20 cellular contexts compared by ENCODE assay signal in genomic region chr21:44549525-44550211, GRCh38. TPM values are rescaled to one million over a fixed set of nuclear protein-coding genes. Genes with fewer than 3 reads are reported as not detected.
DNase-seq lines count a peak whose midpoint lies in the region; ATAC-seq, FAIRE-seq and TF ChIP-seq lines count a peak whose summit lies in the region.
"Had no signal": no experiment of that assay in that cellular context is flagged by ENCODE, and none has a peak within 500 bp of the region (broad histone marks: within the 10 kb centered on the region; RNA-seq: fewer than 3 reads in every experiment).

No MANE protein-coding gene starts in this region.

- CTCF ChIA-PET in activated CD8-positive, alpha-beta T cell treated with anti-CD3 and anti-CD28 coated beads, Interleukin-2, amount 10 ng/mL, durations not matched to agents 7 days and 5 days (lab: Charles Lee) = no interaction called here

- POLR2A ChIA-PET in activated CD8-positive, alpha-beta T cell treated with anti-CD3 and anti-CD28 coated beads, Interleukin-2, amount 10 ng/mL, durations not matched to agents 7 days and 5 days (lab: Charles Lee) = no interaction called here

- peaks cover 19% of the 10 kb centered on the region for H3K36me3 Mint-ChIP-seq in GM23338 (ENCODE audit: low read depth)
- peaks cover 26% of the 10 kb centered on the region for H3K36me3 Mint-ChIP-seq in activated CD8-positive, alpha-beta T cell treated with anti-CD3 and anti-CD28 coated beads, Interleukin-2, amount 10 ng/mL, durations not matched to agents 7 days and 5 days (ENCODE audit: low read depth)

- H3K18ac ChIP-seq in trophoblast cell (ENCODE audit: low read length) = no peak overlapping the region

- no peak overlapping the region for H3K23ac ChIP-seq in trophoblast cell (ENCODE audit: low read length)

- H3K4me2 ChIP-seq in GM23338 (no peak overlapping the region), trophoblast cell (ENCODE audit: low read length) (no peak overlapping the region)

- H3K4me3 Mint-ChIP-seq in GM23338 = no peak overlapping the region
- no peak overlapping the region for H3K4me3 Mint-ChIP-seq in activated CD8-positive, alpha-beta T cell treated with anti-CD3 and anti-CD28 coated beads, Interleukin-2, amount 10 ng/mL, durations not matched to agents 7 days and 5 days
- H3K4me3 Mint-ChIP-seq: activated naive CD8-positive, alpha-beta T cell treated with anti-CD3 and anti-CD28 coated beads, Interleukin-2, amount 10 ng/mL, durations not matched to agents 7 days and 5 days; HFFc6 had no signal

- DNase-seq in GM23338 (ENCODE audit: low spot score) (peak; percentile 42), kidney (peak; percentile 52), trophoblast cell (no peak)
- DNase-seq in activated CD8-positive, alpha-beta memory T cell treated with anti-CD3 and anti-CD28 coated beads, Interleukin-2, amount 50 U/mL, for 4 hours = peak; percentile 4
- DNase-seq in activated CD8-positive, alpha-beta T cell treated with anti-CD3 and anti-CD28 coated beads, Interleukin-2, amount 10 ng/mL, durations not matched to agents 7 days and 5 days = no peak
- DNase-seq: activated naive CD8-positive, alpha-beta T cell treated with anti-CD3 and anti-CD28 coated beads, Interleukin-2, amount 10 ng/mL, durations not matched to agents 7 days and 5 days; activated T-cell treated with anti-CD3 and anti-CD28 coated beads for 4 hours; central memory CD4-positive, alpha-beta T cell; heart right ventricle; HFFc6; NCI-H2029; NCI-H748 treated with DMSO at 0.1 percent for 48 hours; nucleus accumbens; small intestine; SW 1271 had no signal

- no peaks in the 10 kb centered on the region for H4K20me1 ChIP-seq in GM23338 (replicated peaks; ENCODE audit: insufficient read depth)

- H2BK5ac ChIP-seq in trophoblast cell (ENCODE audit: low read depth, low read length, poor library complexity) = no peak overlapping the region

- peaks cover 20% of the 10 kb centered on the region for H3K27me3 Mint-ChIP-seq in GM23338 (ENCODE audit: insufficient read depth, low read depth, poor library complexity)
- peaks cover 1% of the 10 kb centered on the region for H3K27me3 Mint-ChIP-seq in activated CD8-positive, alpha-beta T cell treated with anti-CD3 and anti-CD28 coated beads, Interleukin-2, amount 10 ng/mL, durations not matched to agents 7 days and 5 days (ENCODE audit: low read depth)

- H2AFZ ChIP-seq in GM23338 = no peak overlapping the region
- H2AFZ ChIP-seq in trophoblast cell (ENCODE audit: insufficient read depth, low read length, poor library complexity) = no peak overlapping the region

- peak overlapping the region; percentile 44 for H4K91ac ChIP-seq in trophoblast cell (ENCODE audit: low read depth, low read length)

- H3K9me3 Mint-ChIP-seq in GM23338 = peaks cover 15% of the 10 kb centered on the region
- peaks cover 26% of the 10 kb centered on the region for H3K9me3 Mint-ChIP-seq in activated CD8-positive, alpha-beta T cell treated with anti-CD3 and anti-CD28 coated beads, Interleukin-2, amount 10 ng/mL, durations not matched to agents 7 days and 5 days (ENCODE audit: insufficient read depth)

- no peak overlapping the region for H3K14ac ChIP-seq in trophoblast cell (ENCODE audit: low read length)

- H3K9me2 ChIP-seq in GM23338 (ENCODE audit: insufficient read depth) = no peaks in the 10 kb centered on the region

- TF ChIP-seq CTCF in GM23338 (conservative IDR thresholded peaks at IDR 0.05; ENCODE audit: low read depth in 2 of 2) = peak; percentile 18 to 44; a peak in 2 of 4 replicates
- TF ChIP-seq CTCF in kidney (IDR thresholded peaks at IDR 0.05; ENCODE audit: borderline replicate concordance, extremely low read depth, insufficient read depth) = no peak

- H3K4me1 Mint-ChIP-seq in GM23338 = peaks cover 47% of the 10 kb centered on the region
- peaks cover 21% of the 10 kb centered on the region for H3K4me1 Mint-ChIP-seq in activated CD8-positive, alpha-beta T cell treated with anti-CD3 and anti-CD28 coated beads, Interleukin-2, amount 10 ng/mL, durations not matched to agents 7 days and 5 days (ENCODE audit: low read depth)

- H2BK12ac ChIP-seq in trophoblast cell (ENCODE audit: low read length) = peak overlapping the region; percentile 10

- H3F3A ChIP-seq in GM23338 (replicated peaks; ENCODE audit: low read depth) = no peaks in the 10 kb centered on the region

- no peak overlapping the region for H3K4ac ChIP-seq in trophoblast cell (ENCODE audit: low read depth, low read length)

- H3K9ac ChIP-seq in kidney (ENCODE audit: low read length in 2 of 2) (no peak overlapping the region), trophoblast cell (ENCODE audit: low read length) (no peak overlapping the region)

- no peaks in the 10 kb centered on the region for H3K79me2 ChIP-seq in GM23338 (replicated peaks; ENCODE audit: insufficient read depth)
- no peaks in the 10 kb centered on the region for H3K79me2 ChIP-seq in trophoblast cell (ENCODE audit: control insufficient read depth, insufficient read depth, low read length, poor library complexity)

- no peaks in the 10 kb centered on the region for H3K9me3 ChIP-seq in kidney (ENCODE audit: control insufficient read depth in 1 of 2, low read length in 2 of 2)
- peaks cover 8% of the 10 kb centered on the region for H3K9me3 ChIP-seq in trophoblast cell (ENCODE audit: insufficient read depth, low read depth, low read length)

- no peak overlapping the region for H2BK120ac ChIP-seq in trophoblast cell (ENCODE audit: insufficient read depth, low read length, poor library complexity)

- H3K79me1 ChIP-seq in trophoblast cell (ENCODE audit: low read length) = peaks cover 11% of the 10 kb centered on the region

- H3K27ac ChIP-seq in GM23338 (ENCODE audit: low read depth) (peak overlapping the region; percentile 88), kidney (ENCODE audit: low read depth in 2 of 2, low read length in 2 of 2) (no peak overlapping the region), trophoblast cell (ENCODE audit: low read depth, low read length) (no peak overlapping the region)
- H3K27ac ChIP-seq: heart right ventricle, VCaP had no signal

- no peak overlapping the region for H4K12ac ChIP-seq in trophoblast cell (ENCODE audit: low read depth, low read length)

- no peaks in the 10 kb centered on the region; the same call in 1 of the 2 replicates for H3K36me3 ChIP-seq in GM23338 (ENCODE audit: insufficient read depth)
- no peaks in the 10 kb centered on the region for H3K36me3 ChIP-seq in kidney (ENCODE audit: control insufficient read depth in 1 of 2, insufficient read depth in 2 of 2, low read length in 2 of 2)
- peaks cover 0 to 2% of the 10 kb centered on the region in 2 experiments for H3K36me3 ChIP-seq in trophoblast cell (ENCODE audit: control insufficient read depth in 1 of 2, insufficient read depth in 2 of 2, low read length in 2 of 2)
- H3K36me3 ChIP-seq: heart right ventricle had no signal

- no peak overlapping the region for H4K8ac ChIP-seq in trophoblast cell (ENCODE audit: low read depth, low read length)

- intact Hi-C loops in kidney (cut with DNase I) = no loop called here

- H3K27ac Mint-ChIP-seq in GM23338 = peak overlapping the region; percentile 95
- no peak overlapping the region for H3K27ac Mint-ChIP-seq in activated CD8-positive, alpha-beta T cell treated with anti-CD3 and anti-CD28 coated beads, Interleukin-2, amount 10 ng/mL, durations not matched to agents 7 days and 5 days
- H3K27ac Mint-ChIP-seq: HFFc6 had no signal

- H3K4me1 ChIP-seq in GM23338 (ENCODE audit: insufficient read depth) = peaks cover 25% of the 10 kb centered on the region
- H3K4me1 ChIP-seq in kidney (ENCODE audit: control insufficient read depth in 1 of 2, insufficient read depth in 1 of 2, low read depth in 1 of 2, low read length in 2 of 2) = no peaks in the 10 kb centered on the region
- H3K4me1 ChIP-seq in trophoblast cell (ENCODE audit: control insufficient read depth in 1 of 2, insufficient read depth in 2 of 2, low read length in 2 of 2) = peaks cover 0 to 10% of the 10 kb centered on the region in 2 experiments
- H3K4me1 ChIP-seq: heart right ventricle had no signal

- no peak for FAIRE-seq in kidney (lab: Jason Lieb, UNC)
- FAIRE-seq: small intestine had no signal

- WGBS in trophoblast cell (ENCODE audit: extremely low coverage, insufficient coverage, insufficient read length) = no CpG with 5 or more reads among the region's 25 CpGs

- no peak overlapping the region for H2AK5ac ChIP-seq in trophoblast cell (ENCODE audit: low read length)

- no peaks in the 10 kb centered on the region for H3K27me3 ChIP-seq in GM23338 (ENCODE audit: insufficient read depth)
- H3K27me3 ChIP-seq in trophoblast cell (ENCODE audit: insufficient read depth, low read length) = no peaks in the 10 kb centered on the region

- ATAC-seq in GM23338 = peak; percentile 61
- no peak for ATAC-seq in activated CD8-positive, alpha-beta T cell treated with anti-CD3 and anti-CD28 coated beads, Interleukin-2, amount 10 ng/mL, durations not matched to agents 7 days and 5 days
- no peak for ATAC-seq in GM19463 (IDR thresholded peaks at IDR 0.05; ENCODE audit: unreplicated experiment)
- no peak for ATAC-seq in activated CD4-positive, CD25-positive, alpha-beta regulatory T cell treated with anti-CD3 and anti-CD28 coated beads, Interleukin-2, amount 50 U/mL, for 24 hours
- no peak for ATAC-seq in GM21619 (IDR thresholded peaks at IDR 0.05; ENCODE audit: unreplicated experiment)
- ATAC-seq: Panc1 had no signal

- H3K4me3 ChIP-seq in GM23338 (no peak overlapping the region), kidney (ENCODE audit: low read length in 2 of 2) (no peak overlapping the region), trophoblast cell (ENCODE audit: low read depth, low read length) (no peak overlapping the region)
- H3K4me3 ChIP-seq: heart right ventricle had no signal

RNA-seq across cellular contexts. Expression of gene KRTAP10-2, which starts 1.6 kb away (rescaled TPM):
- not detected in 2 replicates for total RNA-seq in GM23338 (2014; rRNA removed; shearing (Covaris generic))
- 0.24 TPM in 1 of 2 replicates, not detected in the other for polyA plus RNA-seq in GM23338 (2016; fragmentation: Nextera tagmentation; extraction: Ambion mirVana)
- not detected for total RNA-seq in kidney
- not detected for polyA plus RNA-seq in kidney (ENCODE audit: insufficient read depth, low read depth, low replicate concordance)
- polyA plus RNA-seq in trophoblast cell (2013) = not detected in 2 replicates
- not detected for total RNA-seq in activated CD8-positive, alpha-beta T cell treated with anti-CD3 and anti-CD28 coated beads, Interleukin-2, amount 10 ng/mL, durations not matched to agents 7 days and 5 days
- total RNA-seq: activated naive CD8-positive, alpha-beta T cell treated with anti-CD3 and anti-CD28 coated beads, Interleukin-2, amount 10 ng/mL, durations not matched to agents 7 days and 5 days; heart right ventricle; HFFc6 had no signal
- polyA plus RNA-seq: heart right ventricle, small intestine had no signal

RNA-seq across cellular contexts. Expression of gene KRTAP10-3, which starts 8.9 kb away (rescaled TPM):
- total RNA-seq in GM23338 (2014; rRNA removed; shearing (Covaris generic)) = not detected in 2 replicates
- polyA plus RNA-seq in GM23338 (2016; fragmentation: Nextera tagmentation; extraction: Ambion mirVana) (not detected in 2 replicates), kidney (ENCODE audit: insufficient read depth, low read depth, low replicate concordance) (not detected)
- total RNA-seq in kidney = not detected
- polyA plus RNA-seq in trophoblast cell (2013) = not detected in 2 replicates
- not detected for total RNA-seq in activated CD8-positive, alpha-beta T cell treated with anti-CD3 and anti-CD28 coated beads, Interleukin-2, amount 10 ng/mL, durations not matched to agents 7 days and 5 days
- total RNA-seq: activated naive CD8-positive, alpha-beta T cell treated with anti-CD3 and anti-CD28 coated beads, Interleukin-2, amount 10 ng/mL, durations not matched to agents 7 days and 5 days; heart right ventricle; HFFc6 had no signal
- polyA plus RNA-seq: heart right ventricle, small intestine had no signal

RNA-seq across cellular contexts. Expression of gene KRTAP10-1, which starts 9.7 kb away (rescaled TPM):
- total RNA-seq in GM23338 (2014; rRNA removed; shearing (Covaris generic)) = not detected in 2 replicates
- not detected in 2 replicates for polyA plus RNA-seq in GM23338 (2016; fragmentation: Nextera tagmentation; extraction: Ambion mirVana)
- total RNA-seq in kidney = not detected
- not detected for polyA plus RNA-seq in kidney (ENCODE audit: insufficient read depth, low read depth, low replicate concordance)
- not detected in 2 replicates for polyA plus RNA-seq in trophoblast cell (2013)
- total RNA-seq in activated CD8-positive, alpha-beta T cell treated with anti-CD3 and anti-CD28 coated beads, Interleukin-2, amount 10 ng/mL, durations not matched to agents 7 days and 5 days = not detected
- total RNA-seq: activated naive CD8-positive, alpha-beta T cell treated with anti-CD3 and anti-CD28 coated beads, Interleukin-2, amount 10 ng/mL, durations not matched to agents 7 days and 5 days; heart right ventricle; HFFc6 had no signal
- polyA plus RNA-seq: heart right ventricle, small intestine had no signal

RNA-seq across cellular contexts. Expression of gene KRTAP10-4, which starts 23.9 kb away (rescaled TPM):
- total RNA-seq in GM23338 (2014; rRNA removed; shearing (Covaris generic)) = not detected in 2 replicates
- polyA plus RNA-seq in GM23338 (2016; fragmentation: Nextera tagmentation; extraction: Ambion mirVana) (not detected in 2 replicates), kidney (ENCODE audit: insufficient read depth, low read depth, low replicate concordance) (not detected)
- total RNA-seq in kidney = not detected
- not detected in 2 replicates for polyA plus RNA-seq in trophoblast cell (2013)
- total RNA-seq in activated CD8-positive, alpha-beta T cell treated with anti-CD3 and anti-CD28 coated beads, Interleukin-2, amount 10 ng/mL, durations not matched to agents 7 days and 5 days = not detected
- total RNA-seq: activated naive CD8-positive, alpha-beta T cell treated with anti-CD3 and anti-CD28 coated beads, Interleukin-2, amount 10 ng/mL, durations not matched to agents 7 days and 5 days; heart right ventricle; HFFc6 had no signal
- polyA plus RNA-seq: heart right ventricle, small intestine had no signal

RNA-seq across cellular contexts. Expression of gene KRTAP10-5, which starts 30.7 kb away (rescaled TPM):
- total RNA-seq in GM23338 (2014; rRNA removed; shearing (Covaris generic)) = not detected in 2 replicates
- not detected in 2 replicates for polyA plus RNA-seq in GM23338 (2016; fragmentation: Nextera tagmentation; extraction: Ambion mirVana)
- not detected for total RNA-seq in kidney
- not detected for polyA plus RNA-seq in kidney (ENCODE audit: insufficient read depth, low read depth, low replicate concordance)
- not detected in 2 replicates for polyA plus RNA-seq in trophoblast cell (2013)
- not detected for total RNA-seq in activated CD8-positive, alpha-beta T cell treated with anti-CD3 and anti-CD28 coated beads, Interleukin-2, amount 10 ng/mL, durations not matched to agents 7 days and 5 days
- total RNA-seq: activated naive CD8-positive, alpha-beta T cell treated with anti-CD3 and anti-CD28 coated beads, Interleukin-2, amount 10 ng/mL, durations not matched to agents 7 days and 5 days; heart right ventricle; HFFc6 had no signal
- polyA plus RNA-seq: heart right ventricle, small intestine had no signal

Comparison
In these comparisons a context has a peak if more than half of its experiments do, and no peak if none do; other contexts are left out.
1. DNase-seq: peak in GM23338 (single experiment), activated CD8-positive, alpha-beta memory T cell treated with anti-CD3 and anti-CD28 coated beads, Interleukin-2, amount 50 U/mL, for 4 hours (single experiment) and kidney (single experiment); none in trophoblast cell (0 of 2) and activated CD8-positive, alpha-beta T cell treated with anti-CD3 and anti-CD28 coated beads, Interleukin-2, amount 10 ng/mL, durations not matched to agents 7 days and 5 days (single experiment).